ENCODE assay signal across 14 cellular contexts in genomic region chr3:123733805-123734526, GRCh38.
DNase-seq lines count a peak whose midpoint lies in the region; ATAC-seq, FAIRE-seq and TF ChIP-seq lines count a peak whose summit lies in the region.
"Had no signal": no experiment of that assay in that cellular context is flagged by ENCODE, and none has a peak within 500 bp of the region (broad histone marks: within the 10 kb centered on the region; RNA-seq: fewer than 3 reads in every experiment).

No MANE protein-coding gene starts in this region.

- H3K4me3 Mint-ChIP-seq in type B pancreatic cell: no peak overlapping the region
- H3K4me3 Mint-ChIP-seq: central memory CD8-positive, alpha-beta T cell; T-helper 1 cell treated with Interleukin-12 subunit alpha and Interleukin-12 subunit beta and Interleukin-4 antibody, amounts not matched to agents 30 μg/mL and 1 μg/mL, for 36 hours had no signal

- no peaks in the 10 kb centered on the region for H3K79me2 ChIP-seq in keratinocyte (ENCODE audit: control insufficient read depth, insufficient read depth, low read length)

- no peaks in the 10 kb centered on the region for H4K20me1 ChIP-seq in keratinocyte (ENCODE audit: control insufficient read depth, extremely low read depth, insufficient read depth, low read length)

- H3K36me3 Mint-ChIP-seq in type B pancreatic cell: peaks cover 5% of the 10 kb centered on the region

- peak overlapping the region; percentile 72 for H3K4me2 ChIP-seq in keratinocyte (ENCODE audit: control insufficient read depth, extremely low read depth, insufficient read depth, low read depth, low read length)

- no peaks in the 10 kb centered on the region for H3K4me1 Mint-ChIP-seq in type B pancreatic cell (ENCODE audit: unreplicated experiment)
- H3K4me1 Mint-ChIP-seq: central memory CD8-positive, alpha-beta T cell had no signal

- H3K9me3 Mint-ChIP-seq in type B pancreatic cell: no peaks in the 10 kb centered on the region
- H3K9me3 Mint-ChIP-seq: activated T-helper 2 cell treated with anti-CD3 and anti-CD28 coated beads, Interferon-gamma antibody, Interleukin-2, Interleukin-4, amounts not matched to agents 10 μg/mL and 5 μg/mL and 100 μg/mL, durations not matched to agents 14 hours and 24 hours and 36 hours; central memory CD8-positive, alpha-beta T cell; T-helper 1 cell treated with Interleukin-12 subunit alpha and Interleukin-12 subunit beta and Interleukin-4 antibody, amounts not matched to agents 30 μg/mL and 1 μg/mL, for 36 hours had no signal

- no peaks in the 10 kb centered on the region for H3K27me3 Mint-ChIP-seq in type B pancreatic cell

- in situ Hi-C loops in ACHN (cut with HindIII; ENCODE audit: low pct_ligation_motif_present, low pct_unique_long_range_greater_than_20kb, low sequenced_read_pairs): no loop called here
- in situ Hi-C loops in astrocyte of the cerebellum (cut with HindIII; ENCODE audit: low sequenced_read_pairs): no loop called here

- peak overlapping the region; percentile 61 for H2AFZ ChIP-seq in keratinocyte (ENCODE audit: control insufficient read depth, low read length)

- H3K36me3 ChIP-seq in keratinocyte (ENCODE audit: control insufficient read depth in 2 of 2, extremely low read depth in 1 of 2, insufficient read depth in 2 of 2, low read length in 2 of 2): no peaks in the 10 kb centered on the region
- H3K36me3 ChIP-seq: neutrophil had no signal

- no peaks in the 10 kb centered on the region for H3K9me3 ChIP-seq in keratinocyte (ENCODE audit: control insufficient read depth, low read depth, low read length)
- H3K9me3 ChIP-seq: neutrophil had no signal

- H3K9ac ChIP-seq in keratinocyte (ENCODE audit: control insufficient read depth, extremely low read depth, insufficient read depth, low read length): peak overlapping the region; percentile 63

- peaks cover 39% of the 10 kb centered on the region for H3K4me1 ChIP-seq in keratinocyte (ENCODE audit: control insufficient read depth, extremely low read depth, insufficient read depth, low read length)

- ATAC-seq in HG03457 (IDR thresholded peaks at IDR 0.05; ENCODE audit: unreplicated experiment): no peak

- no peak overlapping the region for H3K4me3 ChIP-seq in astrocyte of the cerebellum (ENCODE audit: low read depth, low read length)
- H3K4me3 ChIP-seq in keratinocyte (ENCODE audit: control insufficient read depth in 2 of 3, extremely low read depth in 1 of 3, insufficient read depth in 2 of 3, low read depth in 1 of 3, low read length in 3 of 3): peak overlapping the region in 1 of 3 experiments; percentile 16

- TF ChIP-seq CTCF in astrocyte of the cerebellum (IDR thresholded peaks at IDR 0.05; ENCODE audit: low read depth, low read length, missing control alignments): no peak
- no peak for TF ChIP-seq CTCF in keratinocyte (optimal IDR thresholded peaks at IDR 0.05 in 1 of 3, IDR thresholded peaks at IDR 0.05 in 1 of 3, conservative IDR thresholded peaks at IDR 0.05 in 1 of 3; ENCODE audit: extremely low read depth in 1 of 3, insufficient read depth in 2 of 3, low read length in 3 of 3)
- TF ChIP-seq CTCF in type B pancreatic cell (conservative IDR thresholded peaks at IDR 0.05): no peak

- dilution Hi-C loops in keratinocyte (cut with MboI; ENCODE audit: extremely low pct_ligation_motif_present, low sequenced_read_pairs): no loop called here

- no peaks in the 10 kb centered on the region for H3K9me1 ChIP-seq in keratinocyte (ENCODE audit: control insufficient read depth, extremely low read depth, insufficient read depth, low read length)

- H3K27ac Mint-ChIP-seq in type B pancreatic cell: no peak overlapping the region
- H3K27ac Mint-ChIP-seq: activated T-helper 2 cell treated with anti-CD3 and anti-CD28 coated beads, Interferon-gamma antibody, Interleukin-2, Interleukin-4, amounts not matched to agents 10 μg/mL and 5 μg/mL and 100 μg/mL, durations not matched to agents 14 hours and 24 hours and 36 hours; T-helper 1 cell treated with Interleukin-12 subunit alpha and Interleukin-12 subunit beta and Interleukin-4 antibody, amounts not matched to agents 30 μg/mL and 1 μg/mL, for 36 hours had no signal

- DNase-seq in ACHN: peak; percentile 87
- peak; percentile 91 for DNase-seq in HPDE6-E6E7 (ENCODE audit: extremely low spot score)
- DNase-seq in astrocyte of the cerebellum (ENCODE audit: low read depth): peak; percentile 46
- peak; percentile 64 for DNase-seq in keratinocyte (ENCODE audit: low read depth, low spot score)
- no peak for DNase-seq in GM19239 (ENCODE audit: insufficient read length, low spot score)
- no peak for DNase-seq in anterior cingulate cortex (lab: John Stamatoyannopoulos, UW)
- DNase-seq in type B pancreatic cell (ENCODE audit: extremely low spot score, unreplicated experiment): no peak
- DNase-seq: activated CD4-positive, alpha-beta T cell treated with anti-CD3 and anti-CD28 coated beads, Interleukin-2, amount 50 U/mL, for 4 hours; AML-193 had no signal

- H3K27ac ChIP-seq in keratinocyte (ENCODE audit: control insufficient read depth, insufficient read depth, low read length): peak overlapping the region; percentile 87
- H3K27ac ChIP-seq: neutrophil had no signal

- no peaks in the 10 kb centered on the region for H3K27me3 ChIP-seq in keratinocyte (ENCODE audit: control insufficient read depth, extremely low read depth, insufficient read depth, low read length)
- H3K27me3 ChIP-seq: neutrophil had no signal

- FAIRE-seq in keratinocyte (lab: Jason Lieb, UNC) (peak; percentile 97), GM19239 (lab: Jason Lieb, UNC) (no peak)

Comparison
In these comparisons a context has a peak if more than half of its experiments do, and no peak if none do; other contexts are left out.
1. DNase-seq: peak in ACHN (single experiment), HPDE6-E6E7 (single experiment), astrocyte of the cerebellum (single experiment) and keratinocyte (single experiment); none in GM19239 (single experiment), anterior cingulate cortex (0 of 58) and type B pancreatic cell (single experiment).